In genomic region chr6:126063512-126064146, GRCh38 we compare ENCODE assay signal across 10 cellular contexts.
DNase-seq lines count a peak whose midpoint lies in the region; ATAC-seq, FAIRE-seq and TF ChIP-seq lines count a peak whose summit lies in the region.
"Had no signal": no experiment of that assay in that cellular context is flagged by ENCODE, and none has a peak within 500 bp of the region (broad histone marks: within the 10 kb centered on the region; RNA-seq: fewer than 3 reads in every experiment).

No MANE protein-coding gene starts in this region.

- no peak for FAIRE-seq in A549 (lab: Jason Lieb, UNC)
- FAIRE-seq in endothelial cell of umbilical vein (lab: Jason Lieb, UNC): no peak
- FAIRE-seq: GM12892 had no signal

- H3K27ac ChIP-seq in A549 (peak overlapping the region; percentile 26 to 35; a peak in 3 of 6 replicates), endothelial cell of umbilical vein (ENCODE audit: insufficient read depth, low read depth, low read length) (no peak overlapping the region)

- peaks cover 15% of the 10 kb centered on the region for H3K4me1 ChIP-seq in A549
- no peaks in the 10 kb centered on the region for H3K4me1 ChIP-seq in endothelial cell of umbilical vein (ENCODE audit: control insufficient read depth, extremely low read depth, insufficient read depth, low read length)

- H3K4me3 ChIP-seq in A549 (no peak overlapping the region), endothelial cell of umbilical vein (replicated peaks in 1 of 3; ENCODE audit: insufficient read depth in 1 of 3, low read depth in 1 of 3, low read length in 3 of 3) (no peak overlapping the region)

- TF ChIP-seq POLR2A in A549 (IDR thresholded peaks at IDR 0.05; ENCODE audit: low read length) (no peak), endothelial cell of umbilical vein (IDR thresholded peaks at IDR 0.05; ENCODE audit: low read depth, low read length) (no peak)

- ATAC-seq in A549 (peak in 1 of 2 experiments; percentile 46; a peak in 3 of 6 replicates), GM21529 (IDR thresholded peaks at IDR 0.05; ENCODE audit: unreplicated experiment) (peak; percentile 81), HG03521 (IDR thresholded peaks at IDR 0.05; ENCODE audit: unreplicated experiment) (peak; percentile 55), GM18519 (IDR thresholded peaks at IDR 0.05; ENCODE audit: low FRiP score, unreplicated experiment) (no peak)

- TF ChIP-seq RAD21 in A549 (conservative IDR thresholded peaks at IDR 0.05 in 1 of 2, IDR thresholded peaks at IDR 0.05 in 1 of 2): no peak

- H3K27me3 Mint-ChIP-seq in activated CD4-positive, alpha-beta T cell treated with anti-CD3 and anti-CD28 coated beads, Interleukin-2, amount 10 ng/mL, durations not matched to agents 7 days and 5 days: no peaks in the 10 kb centered on the region

- no peaks in the 10 kb centered on the region for H4K20me1 ChIP-seq in endothelial cell of umbilical vein (replicated peaks; ENCODE audit: control insufficient read depth, extremely low read depth, insufficient read depth, low read length)

- dilution Hi-C loops in endothelial cell of umbilical vein (cut with MboI; ENCODE audit: extremely low pct_ligation_motif_present, low sequenced_read_pairs): no loop called here

- WGBS in A549 (ENCODE audit: missing lambda C conversion rate): 64% methylated on average over 6 of the region's 6 CpGs

- no peaks in the 10 kb centered on the region for H3K9me3 Mint-ChIP-seq in activated CD4-positive, alpha-beta T cell treated with anti-CD3 and anti-CD28 coated beads, Interleukin-2, amount 10 ng/mL, durations not matched to agents 7 days and 5 days

- TF ChIP-seq CTCF in A549 (IDR thresholded peaks at IDR 0.05): no peak
- no peak for TF ChIP-seq CTCF in endothelial cell of umbilical vein (IDR thresholded peaks at IDR 0.05; ENCODE audit: extremely low read depth in 1 of 2, insufficient read depth in 1 of 2, low read depth in 1 of 2, low read length in 2 of 2)

- POLR2A ChIA-PET in A549 (lab: Yijun Ruan, JAX) (no interaction called here), endothelial cell of umbilical vein (lab: Charles Lee) (no interaction called here)
- POLR2A ChIA-PET in activated CD4-positive, alpha-beta T cell treated with anti-CD3 and anti-CD28 coated beads, Interleukin-2, amount 10 ng/mL, durations not matched to agents 7 days and 5 days (lab: Charles Lee): no interaction called here

- H3K9me1 ChIP-seq in endothelial cell of umbilical vein (replicated peaks; ENCODE audit: control insufficient read depth, extremely low read depth, insufficient read depth, low read length): no peaks in the 10 kb centered on the region

- no peaks in the 10 kb centered on the region for H3K79me2 ChIP-seq in endothelial cell of umbilical vein (ENCODE audit: control insufficient read depth, insufficient read depth, low read length)

- CTCF ChIA-PET in A549 (lab: Yijun Ruan, JAX): interaction anchor here (1.5 kb wide), 1 partner anchor 30 kb away, joined by 3 read pairs; no protein-coding TSS in a partner anchor
- CTCF ChIA-PET in endothelial cell of umbilical vein (lab: Charles Lee): interaction anchor here (1.2 to 2.7 kb wide), 3 partner anchors 11 to 30 kb away, joined by 4 to 10 read pairs (median 5); no protein-coding TSS in a partner anchor
- CTCF ChIA-PET in activated CD4-positive, alpha-beta T cell treated with anti-CD3 and anti-CD28 coated beads, Interleukin-2, amount 10 ng/mL, durations not matched to agents 7 days and 5 days (lab: Charles Lee): no interaction called here

- H3K4me2 ChIP-seq in A549 (peak overlapping the region; percentile 21; the same call in 1 of the 3 replicates), endothelial cell of umbilical vein (ENCODE audit: insufficient read depth, low read length) (no peak overlapping the region)

- no peaks in the 10 kb centered on the region for H3K9me3 ChIP-seq in A549
- H3K9me3 ChIP-seq in endothelial cell of umbilical vein (replicated peaks; ENCODE audit: control insufficient read depth, insufficient read depth, low read length): no peaks in the 10 kb centered on the region

- H3K27ac Mint-ChIP-seq in activated CD4-positive, alpha-beta T cell treated with anti-CD3 and anti-CD28 coated beads, Interleukin-2, amount 10 ng/mL, durations not matched to agents 7 days and 5 days: no peak overlapping the region

- H3K4me3 Mint-ChIP-seq in activated CD4-positive, alpha-beta T cell treated with anti-CD3 and anti-CD28 coated beads, Interleukin-2, amount 10 ng/mL, durations not matched to agents 7 days and 5 days: no peak overlapping the region

- no peaks in the 10 kb centered on the region for H3K36me3 ChIP-seq in endothelial cell of umbilical vein (ENCODE audit: control insufficient read depth in 2 of 2, extremely low read depth in 1 of 2, insufficient read depth in 2 of 2, low read length in 2 of 2)

- no peak overlapping the region for H3K9ac ChIP-seq in endothelial cell of umbilical vein (replicated peaks; ENCODE audit: extremely low read depth, insufficient read depth, low read length)

- no peak overlapping the region for H2AFZ ChIP-seq in endothelial cell of umbilical vein (ENCODE audit: low read depth, low read length)

- no peaks in the 10 kb centered on the region for H3K36me3 Mint-ChIP-seq in activated CD4-positive, alpha-beta T cell treated with anti-CD3 and anti-CD28 coated beads, Interleukin-2, amount 10 ng/mL, durations not matched to agents 7 days and 5 days (ENCODE audit: low read depth)

- no peaks in the 10 kb centered on the region for H3K27me3 ChIP-seq in endothelial cell of umbilical vein (ENCODE audit: control insufficient read depth in 2 of 2, insufficient read depth in 2 of 2, low read length in 2 of 2)

- no peaks in the 10 kb centered on the region for H3K4me1 Mint-ChIP-seq in activated CD4-positive, alpha-beta T cell treated with anti-CD3 and anti-CD28 coated beads, Interleukin-2, amount 10 ng/mL, durations not matched to agents 7 days and 5 days

- TF ChIP-seq EP300 in A549 (IDR thresholded peaks at IDR 0.05): no peak

- peak in 1 of 2 experiments; percentile 25 for DNase-seq in A549 (ENCODE audit: low read depth in 1 of 2, low spot score in 1 of 2)
- peak; percentile 3 for DNase-seq in endothelial cell of umbilical vein (ENCODE audit: low read depth, low spot score)
- DNase-seq in NOMO-1 treated with dmso at 0.1 percent for 144 hours (lab: John Stamatoyannopoulos, UW; ENCODE audit: unreplicated experiment): no peak
- DNase-seq in DMS53 treated with DMSO at 0.1 percent for 48 hours (lab: John Stamatoyannopoulos, UW; ENCODE audit: unreplicated experiment): no peak
- no peak for DNase-seq in activated CD4-positive, alpha-beta T cell treated with anti-CD3 and anti-CD28 coated beads, Interleukin-2, amount 10 ng/mL, durations not matched to agents 7 days and 5 days
- DNase-seq: stimulated activated naive CD4-positive, alpha-beta T cell had no signal

- no TSS peak for BruUV-seq in endothelial cell of umbilical vein (replicated peaks; lab: Mats Ljungman, UMichigan)

- intact Hi-C loops in endothelial cell of umbilical vein (cut with micrococcal nuclease): no loop called here

TF ChIP-seq in A549, 52 proteins besides CTCF, POLR2A, EP300 and RAD21 (continues in another document):
- no peak for TF ChIP-seq HMGXB4 (CRISPR knock-in tag; IDR thresholded peaks at IDR 0.05; ENCODE audit: borderline replicate concordance)
- TF ChIP-seq MAFK (IDR thresholded peaks at IDR 0.05; ENCODE audit: partially characterized antibody): no peak
- TF ChIP-seq SREBF2 (IDR thresholded peaks at IDR 0.05): no peak
- no peak for TF ChIP-seq HDAC2 (IDR thresholded peaks at IDR 0.05)

TF ChIP-seq in endothelial cell of umbilical vein, 7 proteins besides CTCF, POLR2A, EP300 and RAD21:
- TF ChIP-seq JUN (IDR thresholded peaks at IDR 0.05; ENCODE audit: borderline replicate concordance, insufficient read depth, insufficient read length, low read depth) (no peak), MYC (IDR thresholded peaks at IDR 0.05; ENCODE audit: low read depth, low read length) (no peak)
